In the genomic region with DNA sequence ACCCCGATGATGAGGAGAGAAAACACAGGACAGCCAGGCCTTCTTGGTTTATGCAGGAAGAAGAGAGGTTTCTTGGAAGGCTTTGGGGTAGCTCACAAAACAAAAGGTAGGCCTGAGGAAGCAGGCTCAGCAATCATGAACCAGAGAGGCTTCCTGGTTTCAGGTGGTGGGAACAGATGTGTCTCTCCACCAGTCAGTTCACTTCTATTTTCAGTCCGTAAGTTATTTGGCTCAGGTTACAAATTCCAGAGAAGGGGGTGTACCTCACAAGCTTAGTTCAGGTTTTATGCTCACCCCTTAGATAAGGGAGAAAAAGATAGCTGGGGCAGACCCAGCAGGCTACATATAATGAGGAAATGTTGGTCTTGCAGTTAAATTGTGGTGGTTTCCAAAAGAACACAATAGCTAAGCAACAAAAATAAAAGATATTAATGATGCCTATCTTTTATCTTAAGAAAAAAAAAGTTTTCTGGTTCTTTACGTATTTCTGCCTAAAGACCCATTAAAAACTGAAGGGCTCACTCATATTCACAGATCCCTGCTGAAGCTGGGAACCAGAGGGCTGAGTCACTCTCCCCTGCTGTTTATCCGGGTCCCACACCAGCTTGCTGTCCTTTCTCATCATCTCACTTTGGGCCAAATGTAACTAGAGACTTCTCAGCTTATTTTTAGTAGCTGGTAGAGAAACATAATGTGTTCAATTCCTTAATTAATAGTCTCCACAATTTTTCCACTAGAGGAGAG, we compare ENCODE assay signal across 1 cellular context.
TF ChIP-seq lines count a peak whose summit lies in the region.

No MANE protein-coding gene starts in this region.

TF ChIP-seq in GM12878, 131 proteins besides CTCF, POLR2A, EP300 and RAD21 (continued from another document):
- TF ChIP-seq, protein P1, sequence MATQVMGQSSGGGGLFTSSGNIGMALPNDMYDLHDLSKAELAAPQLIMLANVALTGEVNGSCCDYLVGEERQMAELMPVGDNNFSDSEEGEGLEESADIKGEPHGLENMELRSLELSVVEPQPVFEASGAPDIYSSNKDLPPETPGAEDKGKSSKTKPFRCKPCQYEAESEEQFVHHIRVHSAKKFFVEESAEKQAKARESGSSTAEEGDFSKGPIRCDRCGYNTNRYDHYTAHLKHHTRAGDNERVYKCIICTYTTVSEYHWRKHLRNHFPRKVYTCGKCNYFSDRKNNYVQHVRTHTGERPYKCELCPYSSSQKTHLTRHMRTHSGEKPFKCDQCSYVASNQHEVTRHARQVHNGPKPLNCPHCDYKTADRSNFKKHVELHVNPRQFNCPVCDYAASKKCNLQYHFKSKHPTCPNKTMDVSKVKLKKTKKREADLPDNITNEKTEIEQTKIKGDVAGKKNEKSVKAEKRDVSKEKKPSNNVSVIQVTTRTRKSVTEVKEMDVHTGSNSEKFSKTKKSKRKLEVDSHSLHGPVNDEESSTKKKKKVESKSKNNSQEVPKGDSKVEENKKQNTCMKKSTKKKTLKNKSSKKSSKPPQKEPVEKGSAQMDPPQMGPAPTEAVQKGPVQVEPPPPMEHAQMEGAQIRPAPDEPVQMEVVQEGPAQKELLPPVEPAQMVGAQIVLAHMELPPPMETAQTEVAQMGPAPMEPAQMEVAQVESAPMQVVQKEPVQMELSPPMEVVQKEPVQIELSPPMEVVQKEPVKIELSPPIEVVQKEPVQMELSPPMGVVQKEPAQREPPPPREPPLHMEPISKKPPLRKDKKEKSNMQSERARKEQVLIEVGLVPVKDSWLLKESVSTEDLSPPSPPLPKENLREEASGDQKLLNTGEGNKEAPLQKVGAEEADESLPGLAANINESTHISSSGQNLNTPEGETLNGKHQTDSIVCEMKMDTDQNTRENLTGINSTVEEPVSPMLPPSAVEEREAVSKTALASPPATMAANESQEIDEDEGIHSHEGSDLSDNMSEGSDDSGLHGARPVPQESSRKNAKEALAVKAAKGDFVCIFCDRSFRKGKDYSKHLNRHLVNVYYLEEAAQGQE (IDR thresholded peaks at IDR 0.05; ENCODE audit: low read depth, low read length), result no peak
- TF ChIP-seq FOXK2 (IDR thresholded peaks at IDR 0.05), result no peak
- TF ChIP-seq, protein P2, sequence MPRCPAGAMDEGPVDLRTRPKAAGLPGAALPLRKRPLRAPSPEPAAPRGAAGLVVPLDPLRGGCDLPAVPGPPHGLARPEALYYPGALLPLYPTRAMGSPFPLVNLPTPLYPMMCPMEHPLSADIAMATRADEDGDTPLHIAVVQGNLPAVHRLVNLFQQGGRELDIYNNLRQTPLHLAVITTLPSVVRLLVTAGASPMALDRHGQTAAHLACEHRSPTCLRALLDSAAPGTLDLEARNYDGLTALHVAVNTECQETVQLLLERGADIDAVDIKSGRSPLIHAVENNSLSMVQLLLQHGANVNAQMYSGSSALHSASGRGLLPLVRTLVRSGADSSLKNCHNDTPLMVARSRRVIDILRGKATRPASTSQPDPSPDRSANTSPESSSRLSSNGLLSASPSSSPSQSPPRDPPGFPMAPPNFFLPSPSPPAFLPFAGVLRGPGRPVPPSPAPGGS (IDR thresholded peaks at IDR 0.05; ENCODE audit: borderline replicate concordance, insufficient read depth, low read depth, low read length, poor library complexity, severe bottlenecking), result no peak
- TF ChIP-seq, protein P3, sequence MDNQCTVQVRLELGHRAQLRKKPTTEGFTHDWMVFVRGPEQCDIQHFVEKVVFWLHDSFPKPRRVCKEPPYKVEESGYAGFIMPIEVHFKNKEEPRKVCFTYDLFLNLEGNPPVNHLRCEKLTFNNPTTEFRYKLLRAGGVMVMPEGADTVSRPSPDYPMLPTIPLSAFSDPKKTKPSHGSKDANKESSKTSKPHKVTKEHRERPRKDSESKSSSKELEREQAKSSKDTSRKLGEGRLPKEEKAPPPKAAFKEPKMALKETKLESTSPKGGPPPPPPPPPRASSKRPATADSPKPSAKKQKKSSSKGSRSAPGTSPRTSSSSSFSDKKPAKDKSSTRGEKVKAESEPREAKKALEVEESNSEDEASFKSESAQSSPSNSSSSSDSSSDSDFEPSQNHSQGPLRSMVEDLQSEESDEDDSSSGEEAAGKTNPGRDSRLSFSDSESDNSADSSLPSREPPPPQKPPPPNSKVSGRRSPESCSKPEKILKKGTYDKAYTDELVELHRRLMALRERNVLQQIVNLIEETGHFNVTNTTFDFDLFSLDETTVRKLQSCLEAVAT (IDR thresholded peaks at IDR 0.05), result no peak
- no peak for TF ChIP-seq JUNB (IDR thresholded peaks at IDR 0.05)
- no peak for TF ChIP-seq TCF7 (IDR thresholded peaks at IDR 0.05; ENCODE audit: borderline replicate concordance)
- no peak for TF ChIP-seq ZNF622 (IDR thresholded peaks at IDR 0.05)
- no peak for TF ChIP-seq CBFB (IDR thresholded peaks at IDR 0.05; ENCODE audit: low read depth)
